Comparison of ENCODE assay signal across 1 cellular context in genomic region chr11:65578134-65578533, GRCh38.
TF ChIP-seq lines count a peak whose summit lies in the region.

No MANE protein-coding gene starts in this region.

TF ChIP-seq in HepG2, 621 proteins besides CTCF, POLR2A, EP300 and RAD21:
- TF ChIP-seq, protein P1, sequence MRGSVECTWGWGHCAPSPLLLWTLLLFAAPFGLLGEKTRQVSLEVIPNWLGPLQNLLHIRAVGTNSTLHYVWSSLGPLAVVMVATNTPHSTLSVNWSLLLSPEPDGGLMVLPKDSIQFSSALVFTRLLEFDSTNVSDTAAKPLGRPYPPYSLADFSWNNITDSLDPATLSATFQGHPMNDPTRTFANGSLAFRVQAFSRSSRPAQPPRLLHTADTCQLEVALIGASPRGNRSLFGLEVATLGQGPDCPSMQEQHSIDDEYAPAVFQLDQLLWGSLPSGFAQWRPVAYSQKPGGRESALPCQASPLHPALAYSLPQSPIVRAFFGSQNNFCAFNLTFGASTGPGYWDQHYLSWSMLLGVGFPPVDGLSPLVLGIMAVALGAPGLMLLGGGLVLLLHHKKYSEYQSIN (CRISPR knock-in tag; IDR thresholded peaks at IDR 0.05; ENCODE audit: borderline replicate concordance) = no peak
- TF ChIP-seq ZNF101 (CRISPR knock-in tag; IDR thresholded peaks at IDR 0.05; ENCODE audit: borderline replicate concordance, low read depth) (no peak), PRPF4 (IDR thresholded peaks at IDR 0.05; ENCODE audit: low read depth, low read length, poor library complexity, severe bottlenecking) (no peak), ZNF138 (CRISPR knock-in tag; IDR thresholded peaks at IDR 0.05; ENCODE audit: low read depth) (no peak), RELA (CRISPR knock-in tag; IDR thresholded peaks at IDR 0.05) (no peak), ZNF703 (CRISPR knock-in tag; IDR thresholded peaks at IDR 0.05; ENCODE audit: borderline replicate concordance) (no peak), ZNF225 (CRISPR knock-in tag; IDR thresholded peaks at IDR 0.05) (no peak), SMARCE1 (IDR thresholded peaks at IDR 0.05; ENCODE audit: borderline replicate concordance) (no peak), ZNF720 (CRISPR knock-in tag; IDR thresholded peaks at IDR 0.05) (no peak), ARID3A (IDR thresholded peaks at IDR 0.05; ENCODE audit: low read depth, low read length) (no peak)
- TF ChIP-seq, protein P2, sequence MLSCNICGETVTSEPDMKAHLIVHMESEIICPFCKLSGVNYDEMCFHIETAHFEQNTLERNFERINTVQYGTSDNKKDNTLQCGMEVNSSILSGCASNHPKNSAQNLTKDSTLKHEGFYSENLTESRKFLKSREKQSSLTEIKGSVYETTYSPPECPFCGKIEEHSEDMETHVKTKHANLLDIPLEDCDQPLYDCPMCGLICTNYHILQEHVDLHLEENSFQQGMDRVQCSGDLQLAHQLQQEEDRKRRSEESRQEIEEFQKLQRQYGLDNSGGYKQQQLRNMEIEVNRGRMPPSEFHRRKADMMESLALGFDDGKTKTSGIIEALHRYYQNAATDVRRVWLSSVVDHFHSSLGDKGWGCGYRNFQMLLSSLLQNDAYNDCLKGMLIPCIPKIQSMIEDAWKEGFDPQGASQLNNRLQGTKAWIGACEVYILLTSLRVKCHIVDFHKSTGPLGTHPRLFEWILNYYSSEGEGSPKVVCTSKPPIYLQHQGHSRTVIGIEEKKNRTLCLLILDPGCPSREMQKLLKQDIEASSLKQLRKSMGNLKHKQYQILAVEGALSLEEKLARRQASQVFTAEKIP (CRISPR knock-in tag; IDR thresholded peaks at IDR 0.05; ENCODE audit: borderline replicate concordance) = no peak
- TF ChIP-seq, protein P3, sequence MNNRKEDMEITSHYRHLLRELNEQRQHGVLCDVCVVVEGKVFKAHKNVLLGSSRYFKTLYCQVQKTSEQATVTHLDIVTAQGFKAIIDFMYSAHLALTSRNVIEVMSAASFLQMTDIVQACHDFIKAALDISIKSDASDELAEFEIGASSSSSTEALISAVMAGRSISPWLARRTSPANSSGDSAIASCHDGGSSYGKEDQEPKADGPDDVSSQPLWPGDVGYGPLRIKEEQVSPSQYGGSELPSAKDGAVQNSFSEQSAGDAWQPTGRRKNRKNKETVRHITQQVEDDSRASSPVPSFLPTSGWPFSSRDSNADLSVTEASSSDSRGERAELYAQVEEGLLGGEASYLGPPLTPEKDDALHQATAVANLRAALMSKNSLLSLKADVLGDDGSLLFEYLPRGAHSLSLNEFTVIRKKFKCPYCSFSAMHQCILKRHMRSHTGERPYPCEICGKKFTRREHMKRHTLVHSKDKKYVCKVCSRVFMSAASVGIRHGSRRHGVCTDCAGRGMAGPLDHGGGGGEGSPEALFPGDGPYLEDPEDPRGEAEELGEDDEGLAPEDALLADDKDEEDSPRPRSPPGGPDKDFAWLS (CRISPR knock-in tag; IDR thresholded peaks at IDR 0.05; ENCODE audit: borderline replicate concordance) = no peak
- TF ChIP-seq, protein P4, sequence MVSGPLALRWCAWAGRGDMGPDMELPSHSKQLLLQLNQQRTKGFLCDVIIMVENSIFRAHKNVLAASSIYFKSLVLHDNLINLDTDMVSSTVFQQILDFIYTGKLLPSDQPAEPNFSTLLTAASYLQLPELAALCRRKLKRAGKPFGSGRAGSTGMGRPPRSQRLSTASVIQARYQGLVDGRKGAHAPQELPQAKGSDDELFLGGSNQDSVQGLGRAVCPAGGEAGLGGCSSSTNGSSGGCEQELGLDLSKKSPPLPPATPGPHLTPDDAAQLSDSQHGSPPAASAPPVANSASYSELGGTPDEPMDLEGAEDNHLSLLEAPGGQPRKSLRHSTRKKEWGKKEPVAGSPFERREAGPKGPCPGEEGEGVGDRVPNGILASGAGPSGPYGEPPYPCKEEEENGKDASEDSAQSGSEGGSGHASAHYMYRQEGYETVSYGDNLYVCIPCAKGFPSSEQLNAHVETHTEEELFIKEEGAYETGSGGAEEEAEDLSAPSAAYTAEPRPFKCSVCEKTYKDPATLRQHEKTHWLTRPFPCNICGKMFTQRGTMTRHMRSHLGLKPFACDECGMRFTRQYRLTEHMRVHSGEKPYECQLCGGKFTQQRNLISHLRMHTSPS (CRISPR knock-in tag; IDR thresholded peaks at IDR 0.05; ENCODE audit: low read depth) = no peak
